Comparison of ENCODE assay signal across 30 cellular contexts in genomic region chrX:25175171-25175570, GRCh38.
"Had no signal": no experiment of that assay in that cellular context is flagged by ENCODE, and none has a peak within 500 bp of the region (broad histone marks: within the 10 kb centered on the region; RNA-seq: fewer than 3 reads in every experiment).

No MANE protein-coding gene starts in this region.

- H3K4me3 ChIP-seq: body of pancreas, breast epithelium had no signal

- ATAC-seq: activated CD8-positive, alpha-beta T cell treated with anti-CD3 and anti-CD28 coated beads for 36 hours; activated naive CD8-positive, alpha-beta T cell treated with anti-CD3 and anti-CD28 coated beads, Interleukin-2, amount 50 U/mL, for 24 hours; activated T-cell treated with anti-CD3 and anti-CD28 coated beads, Interleukin-2, amount 50 U/mL, for 4 hours; activated T-cell treated with anti-CD3 and anti-CD28 coated beads, Interleukin-2, amount 50 U/mL, for 72 hours; activated T-helper 17 cell treated with anti-CD3 and anti-CD28 coated beads, Interleukin-2, amount 50 U/mL, for 72 hours; body of pancreas had no signal

- H3K4me1 ChIP-seq: body of pancreas, breast epithelium had no signal

- H3K27me3 ChIP-seq: body of pancreas, brain microvascular endothelial cell had no signal

- H3K36me3 ChIP-seq: brain microvascular endothelial cell, breast epithelium had no signal

- H3K27ac ChIP-seq: body of pancreas, brain microvascular endothelial cell, breast epithelium, VCaP had no signal

- DNase-seq: activated B cell treated with CpG ODN at 0.5 μM for 24 hours; activated CD4-positive, alpha-beta memory T cell treated with anti-CD3 and anti-CD28 coated beads for 36 hours; activated CD4-positive, alpha-beta T cell treated with anti-CD3 and anti-CD28 coated beads for 4 hours; activated CD4-positive, alpha-beta T cell treated with anti-CD3 and anti-CD28 coated beads, Interleukin-2, amount 10 ng/mL, durations not matched to agents 24 days and 14 days; activated CD4-positive, alpha-beta T cell treated with anti-CD3 and anti-CD28 coated beads, Interleukin-2, amount 50 U/mL, for 1 hour; activated CD4-positive, alpha-beta T cell treated with anti-CD3 and anti-CD28 coated beads, Interleukin-2, amount 50 U/mL, for 4 hours; activated CD4-positive, CD25-positive, alpha-beta regulatory T cell treated with anti-CD3 and anti-CD28 coated beads, Interleukin-2, amount 50 U/mL, for 72 hours; activated CD8-positive, alpha-beta memory T cell treated with anti-CD3 and anti-CD28 coated beads, Interleukin-2, amount 50 U/mL, for 4 hours; activated CD8-positive, alpha-beta T cell treated with anti-CD3 and anti-CD28 coated beads for 36 hours; activated effector memory CD4-positive, alpha-beta T cell treated with anti-CD3 and anti-CD28 coated beads, Interleukin-2, amount 50 U/mL, for 16 hours; activated gamma-delta T cell treated with Interleukin-2 at 50 U/mL for 16 hours; activated naive CD4-positive, alpha-beta T cell; activated naive CD4-positive, alpha-beta T cell treated with anti-CD3 and anti-CD28 coated beads for 36 hours; activated naive CD8-positive, alpha-beta T cell treated with anti-CD3 and anti-CD28 coated beads, Interleukin-2, amount 10 ng/mL, durations not matched to agents 7 days and 5 days; activated naive CD8-positive, alpha-beta T cell treated with anti-CD3 and anti-CD28 coated beads, Interleukin-2, amount 50 U/mL, for 24 hours; activated T-cell treated with anti-CD3 and anti-CD28 coated beads for 4 hours; activated T-cell treated with anti-CD3 and anti-CD28 coated beads, Interleukin-2, amount 50 U/mL, for 1 hour; activated T-cell treated with anti-CD3 and anti-CD28 coated beads, Interleukin-2, amount 50 U/mL, for 4 hours; activated T-cell treated with anti-CD3 and anti-CD28 coated beads, Interleukin-2, amount 50 U/mL, for 72 hours; amygdala; anterior cingulate cortex; body of pancreas; brain microvascular endothelial cell; central memory CD4-positive, alpha-beta T cell; T-helper 1 cell; T-helper 2 cell; T-helper 9 cell had no signal

- H3K9me3 ChIP-seq: body of pancreas, breast epithelium had no signal
